ENCODE assay signal across 8 cellular contexts in the genomic region with DNA sequence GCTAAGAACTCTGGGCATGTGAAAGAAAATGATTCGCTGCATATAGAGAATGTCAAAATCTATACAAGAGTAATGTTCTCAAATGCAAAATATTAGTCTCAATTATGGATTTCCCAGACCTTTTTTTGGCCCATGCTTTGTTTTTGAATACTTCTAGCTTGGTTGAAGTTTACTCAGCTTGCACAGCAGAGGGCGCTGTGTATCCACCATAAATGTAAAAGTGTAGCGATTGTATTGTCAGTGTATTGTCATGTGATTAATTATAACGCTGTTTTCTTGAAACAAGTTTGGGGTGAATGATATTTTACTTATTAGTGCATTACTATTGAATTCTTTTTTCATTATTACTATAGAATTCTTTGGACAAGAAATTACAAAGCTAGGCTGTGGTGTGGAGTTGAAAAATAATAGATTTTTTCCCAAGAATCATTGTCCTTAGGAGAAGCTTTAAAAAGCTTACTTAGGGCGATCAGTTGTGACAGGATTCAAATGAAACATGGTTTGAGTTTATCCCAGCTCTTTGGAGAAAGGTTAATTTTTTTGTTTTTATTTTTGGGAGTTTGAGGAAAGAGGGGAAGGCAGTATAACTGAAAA.
DNase-seq lines count a peak whose midpoint lies in the region; ATAC-seq and TF ChIP-seq lines count a peak whose summit lies in the region.

No MANE protein-coding gene starts in this region.

- H3K9me3 Mint-ChIP-seq in CD8-positive, alpha-beta T cell = no peaks in the 10 kb centered on the region
- no peaks in the 10 kb centered on the region for H3K9me3 Mint-ChIP-seq in activated T-cell treated with anti-CD3 and anti-CD28 coated beads, Interleukin-2, amount 50 U/mL, for 4 hours

- CTCF ChIA-PET in CD8-positive, alpha-beta T cell (lab: Charles Lee) = interaction anchor here (0.6 to 2.7 kb wide), 16 partner anchors 9 to 441 kb away, joined by 3 to 12 read pairs (median 6); no protein-coding TSS in a partner anchor

- intact Hi-C loops in CD8-positive, alpha-beta T cell (cut with DNase I, micrococcal nuclease) = loop anchor here in 1 of 2 experiments (2.0 to 5.0 kb wide), 2 partner anchors 1218 to 1539 kb away; no protein-coding TSS in a partner anchor
- intact Hi-C loops in tibial artery (cut with DNase I; ENCODE audit: low total_unique reads) = no loop called here

- no peak overlapping the region for H2AFZ ChIP-seq in fibroblast of lung (ENCODE audit: low read length)

- peak; percentile 21 to 61 (median 46) for DNase-seq in CD8-positive, alpha-beta T cell
- peak; percentile 82 for DNase-seq in OCI-M1 (lab: John Stamatoyannopoulos, UW)
- peak; percentile 43 for DNase-seq in activated T-cell treated with anti-CD3 and anti-CD28 coated beads, Interleukin-2, amount 50 U/mL, for 4 hours
- peak; percentile 51 to 70 for DNase-seq in fibroblast of lung (ENCODE audit: low read depth in 2 of 2)
- peak; percentile 10 for DNase-seq in occipital lobe (lab: John Stamatoyannopoulos, UW)
- DNase-seq in tibial artery = peak in 1 of 2 donors; percentile 41

- H3K36me3 ChIP-seq in CD8-positive, alpha-beta T cell (ENCODE audit: insufficient read depth, low read length) = no peaks in the 10 kb centered on the region
- H3K36me3 ChIP-seq in fibroblast of lung (ENCODE audit: control insufficient read depth, insufficient read depth, low read length) = no peaks in the 10 kb centered on the region
- peaks cover 10 to 32% (median 13%) of the 10 kb centered on the region in 3 donors for H3K36me3 ChIP-seq in tibial artery

- H3K9ac ChIP-seq in fibroblast of lung (ENCODE audit: insufficient read depth, low read length) = no peak overlapping the region

- H4K20me1 ChIP-seq in fibroblast of lung (ENCODE audit: control insufficient read depth, extremely low read depth, insufficient read depth, low read length) = no peaks in the 10 kb centered on the region

- H3K9me3 ChIP-seq in CD8-positive, alpha-beta T cell (ENCODE audit: low read length) = no peaks in the 10 kb centered on the region
- H3K9me3 ChIP-seq in fibroblast of lung (ENCODE audit: control insufficient read depth, insufficient read depth, low read depth, low read length) = no peaks in the 10 kb centered on the region
- no peaks in the 10 kb centered on the region for H3K9me3 ChIP-seq in tibial artery

- H3K4me2 ChIP-seq in fibroblast of lung (ENCODE audit: extremely low read depth, insufficient read depth, low read length) = no peak overlapping the region

- H3K4me3 ChIP-seq in CD8-positive, alpha-beta T cell (ENCODE audit: low read depth, low read length) = no peak overlapping the region
- H3K4me3 ChIP-seq in fibroblast of lung (replicated peaks in 1 of 4; ENCODE audit: control extremely low read depth in 1 of 4, insufficient read depth in 1 of 4, low read depth in 3 of 4, low read length in 4 of 4) (no peak overlapping the region), tibial artery (no peak overlapping the region)

- peaks cover 58% of the 10 kb centered on the region for H3K36me3 Mint-ChIP-seq in CD8-positive, alpha-beta T cell
- peaks cover 25% of the 10 kb centered on the region for H3K36me3 Mint-ChIP-seq in activated T-cell treated with anti-CD3 and anti-CD28 coated beads, Interleukin-2, amount 50 U/mL, for 4 hours (ENCODE audit: insufficient read depth)

- H3K4me3 Mint-ChIP-seq in CD8-positive, alpha-beta T cell = no peak overlapping the region
- H3K4me3 Mint-ChIP-seq in activated T-cell treated with anti-CD3 and anti-CD28 coated beads, Interleukin-2, amount 50 U/mL, for 4 hours = no peak overlapping the region

- ATAC-seq in CD8-positive, alpha-beta T cell = peak; percentile 69
- peak; percentile 88 for ATAC-seq in GM19397 (IDR thresholded peaks at IDR 0.05; ENCODE audit: unreplicated experiment)
- peak; percentile 97 for ATAC-seq in HG03520 (IDR thresholded peaks at IDR 0.05; ENCODE audit: unreplicated experiment)
- peak; percentile 56 to 57 for ATAC-seq in activated T-cell treated with anti-CD3 and anti-CD28 coated beads, Interleukin-2, amount 50 U/mL, for 4 hours

- no peaks in the 10 kb centered on the region for H3K27me3 ChIP-seq in CD8-positive, alpha-beta T cell (ENCODE audit: insufficient read depth, low read length)
- H3K27me3 ChIP-seq in fibroblast of lung (ENCODE audit: control insufficient read depth, insufficient read depth, low read length) (no peaks in the 10 kb centered on the region), tibial artery (no peaks in the 10 kb centered on the region)

- H3K27me3 Mint-ChIP-seq in CD8-positive, alpha-beta T cell (ENCODE audit: low read depth) = no peaks in the 10 kb centered on the region
- no peaks in the 10 kb centered on the region for H3K27me3 Mint-ChIP-seq in activated T-cell treated with anti-CD3 and anti-CD28 coated beads, Interleukin-2, amount 50 U/mL, for 4 hours (ENCODE audit: low read depth)

- POLR2A ChIA-PET in CD8-positive, alpha-beta T cell (lab: Charles Lee) = interaction anchor here (1.3 kb wide), 1 partner anchor 26 kb away, joined by 3 read pairs; no protein-coding TSS in a partner anchor

- peak overlapping the region; percentile 28 for H3K27ac Mint-ChIP-seq in CD8-positive, alpha-beta T cell

- no peak overlapping the region for H3K27ac ChIP-seq in CD8-positive, alpha-beta T cell (ENCODE audit: low read depth, low read length)
- no peak overlapping the region for H3K27ac ChIP-seq in fibroblast of lung (ENCODE audit: insufficient read depth, low read length)
- H3K27ac ChIP-seq in tibial artery = no peak overlapping the region

- peak; percentile 100 for TF ChIP-seq CTCF in CD8-positive, alpha-beta T cell (IDR thresholded peaks at IDR 0.05)
- TF ChIP-seq CTCF in fibroblast of lung (conservative IDR thresholded peaks at IDR 0.05 in 1 of 2, IDR thresholded peaks at IDR 0.05 in 1 of 2; ENCODE audit: low read depth in 1 of 2, low read length in 2 of 2) (peak; percentile 80 to 86), tibial artery (IDR thresholded peaks at IDR 0.05) (peak; percentile 58 to 72)

- no peaks in the 10 kb centered on the region for H3K79me2 ChIP-seq in fibroblast of lung (ENCODE audit: control insufficient read depth, insufficient read depth, low read length)

- H3K4me1 ChIP-seq in CD8-positive, alpha-beta T cell (ENCODE audit: insufficient read depth, low read length) = peaks cover 3% of the 10 kb centered on the region
- no peaks in the 10 kb centered on the region for H3K4me1 ChIP-seq in fibroblast of lung (ENCODE audit: control insufficient read depth, extremely low read depth, insufficient read depth, low read length)
- no peaks in the 10 kb centered on the region for H3K4me1 ChIP-seq in tibial artery

- peaks cover 9% of the 10 kb centered on the region for H3K4me1 Mint-ChIP-seq in CD8-positive, alpha-beta T cell (ENCODE audit: low read depth)
- H3K4me1 Mint-ChIP-seq in activated T-cell treated with anti-CD3 and anti-CD28 coated beads, Interleukin-2, amount 50 U/mL, for 4 hours (ENCODE audit: low read depth) = peaks cover 13% of the 10 kb centered on the region
